28 cellular contexts compared by ENCODE assay signal in genomic region chr1:26259005-26259404, GRCh38. TPM values are rescaled to one million over a fixed set of nuclear protein-coding genes. Genes with fewer than 3 reads are reported as not detected.
"Had no signal": no experiment of that assay in that cellular context is flagged by ENCODE, and none has a peak within 500 bp of the region (broad histone marks: within the 10 kb centered on the region; RNA-seq: fewer than 3 reads in every experiment).

No MANE protein-coding gene starts in this region.

- ATAC-seq: activated T-cell treated with anti-CD3 and anti-CD28 coated beads, Interleukin-2, amount 50 U/mL, for 72 hours; body of pancreas had no signal

- H3K4me1 ChIP-seq: body of pancreas, right lobe of liver, vagina had no signal

- H3K9me3 ChIP-seq: body of pancreas, left lung, right lobe of liver, testis, vagina had no signal

- H3K27me3 ChIP-seq: body of pancreas, cardiac muscle cell, left lung, right lobe of liver, testis, vagina had no signal

- DNase-seq: activated CD4-positive, alpha-beta memory T cell treated with anti-CD3 and anti-CD28 coated beads, Interleukin-2, amount 10 ng/mL, durations not matched to agents 7 days and 5 days; activated CD4-positive, alpha-beta T cell treated with anti-CD3 and anti-CD28 coated beads, Interleukin-2, amount 10 ng/mL, durations not matched to agents 24 days and 14 days; activated CD4-positive, CD25-positive, alpha-beta regulatory T cell; activated effector memory CD4-positive, alpha-beta T cell treated with anti-CD3 and anti-CD28 coated beads, Interleukin-2, amount 50 U/mL, for 16 hours; activated naive CD4-positive, alpha-beta T cell treated with anti-CD3 and anti-CD28 coated beads, Interleukin-2, amount 10 ng/mL, durations not matched to agents 7 days and 5 days; activated T-cell treated with anti-CD3 and anti-CD28 coated beads, Interleukin-2, amount 50 U/mL, for 72 hours; anterior cingulate cortex; effector CD4-positive, alpha-beta T cell; erythroblast; foreskin fibroblast; kidney glomerular epithelial cell; left lung; mammary epithelial cell; nephron progenitor cell; nucleus accumbens; right lobe of liver; small intestine; stimulated activated CD4-positive, alpha-beta T cell treated with anti-CD3 and anti-CD28 coated beads, Interleukin-15, amount 100 ng/mL, for 24 hours; stimulated activated naive CD4-positive, alpha-beta T cell; T1000; testis had no signal

- H3K4me3 ChIP-seq: body of pancreas, cardiac muscle cell, left lung, right lobe of liver, testis, vagina had no signal

- H3K9ac ChIP-seq: parathyroid adenoma had no signal

- H3K27ac ChIP-seq: body of pancreas, cardiac muscle cell, parathyroid adenoma, right lobe of liver, vagina had no signal

RNA-seq across cellular contexts. Expression of gene CD52, which starts 58.8 kb away (rescaled TPM):
- total RNA-seq: body of pancreas, cardiac muscle cell, chondrocyte, fibroblast of lung, glomerular endothelial cell, mammary epithelial cell had no signal
